Comparison of ENCODE assay signal across 20 cellular contexts in genomic region chr7:32221756-32222155, GRCh38.
DNase-seq lines count a peak whose midpoint lies in the region; ATAC-seq and TF ChIP-seq lines count a peak whose summit lies in the region.
"Had no signal": no experiment of that assay in that cellular context is flagged by ENCODE, and none has a peak within 500 bp of the region (broad histone marks: within the 10 kb centered on the region; RNA-seq: fewer than 3 reads in every experiment).

No MANE protein-coding gene starts in this region.

- no peaks in the 10 kb centered on the region for H3K4me1 Mint-ChIP-seq in activated CD4-positive, alpha-beta T cell treated with anti-CD3 and anti-CD28 coated beads, Interleukin-2, amount 10 ng/mL, durations not matched to agents 24 days and 14 days
- no peaks in the 10 kb centered on the region for H3K4me1 Mint-ChIP-seq in type B pancreatic cell (ENCODE audit: unreplicated experiment)
- H3K4me1 Mint-ChIP-seq: IgD-negative memory B cell, T-cell had no signal

- no peak for ATAC-seq in HG02571 (IDR thresholded peaks at IDR 0.05; ENCODE audit: unreplicated experiment)

- peak; percentile 55 for DNase-seq in DMS 273 (lab: John Stamatoyannopoulos, UW; ENCODE audit: unreplicated experiment)
- DNase-seq in DMS 273 treated with DMSO at 0.1 percent for 48 hours (lab: John Stamatoyannopoulos, UW), result no peak
- peak; percentile 29 for DNase-seq in activated CD4-positive, alpha-beta T cell treated with anti-CD3 and anti-CD28 coated beads, Interleukin-2, amount 10 ng/mL, durations not matched to agents 24 days and 14 days
- DNase-seq in activated CD4-positive, alpha-beta T cell treated with anti-CD3 and anti-CD28 coated beads, Interleukin-2, amount 50 U/mL, for 4 hours, result no peak
- peak; percentile 14 for DNase-seq in ecto neural progenitor cell (ENCODE audit: low spot score)
- DNase-seq in type B pancreatic cell (ENCODE audit: extremely low spot score, unreplicated experiment), result peak; percentile 7
- DNase-seq in stomach, result no peak
- DNase-seq: GF-D8, HCEC 1CT, NCI-H1092, NCI-H1417 treated with DMSO at 0.1 percent for 48 hours, NCI-H187 treated with DMSO at 0.1 percent for 48 hours, NCI-H524 treated with DMSO at 0.1 percent for 48 hours, NCI-H774, SHP77, T-cell had no signal

- TF ChIP-seq POLR2A in stomach (IDR thresholded peaks at IDR 0.05), result no peak

- H3K4me3 ChIP-seq in stomach, result no peak overlapping the region

- no peak overlapping the region for H3K4me3 Mint-ChIP-seq in activated CD4-positive, alpha-beta T cell treated with anti-CD3 and anti-CD28 coated beads, Interleukin-2, amount 10 ng/mL, durations not matched to agents 24 days and 14 days
- H3K4me3 Mint-ChIP-seq in type B pancreatic cell, result no peak overlapping the region
- H3K4me3 Mint-ChIP-seq: IgD-negative memory B cell, T-cell had no signal

- no peak for TF ChIP-seq EP300 in stomach (IDR thresholded peaks at IDR 0.05)

- no peaks in the 10 kb centered on the region for H3K4me1 ChIP-seq in stomach

- intact Hi-C loops in activated CD4-positive, alpha-beta T cell treated with anti-CD3 and anti-CD28 coated beads, Interleukin-2, amount 10 ng/mL, durations not matched to agents 24 days and 14 days (cut with micrococcal nuclease), result no loop called here
- intact Hi-C loops in stomach (cut with DNase I; ENCODE audit: low total_unique reads), result no loop called here

- TF ChIP-seq CTCF in type B pancreatic cell (conservative IDR thresholded peaks at IDR 0.05) (no peak), stomach (IDR thresholded peaks at IDR 0.05) (no peak)

- no peaks in the 10 kb centered on the region for H3K27me3 ChIP-seq in stomach

- H3K27ac ChIP-seq in stomach, result no peak overlapping the region
- H3K27ac ChIP-seq: 22Rv1, RWPE1 had no signal

- no peaks in the 10 kb centered on the region for H3K36me3 Mint-ChIP-seq in activated CD4-positive, alpha-beta T cell treated with anti-CD3 and anti-CD28 coated beads, Interleukin-2, amount 10 ng/mL, durations not matched to agents 24 days and 14 days (ENCODE audit: low read depth)
- no peaks in the 10 kb centered on the region for H3K36me3 Mint-ChIP-seq in type B pancreatic cell
- H3K36me3 Mint-ChIP-seq: IgD-negative memory B cell, T-cell had no signal

- no peaks in the 10 kb centered on the region for H3K27me3 Mint-ChIP-seq in activated CD4-positive, alpha-beta T cell treated with anti-CD3 and anti-CD28 coated beads, Interleukin-2, amount 10 ng/mL, durations not matched to agents 24 days and 14 days
- H3K27me3 Mint-ChIP-seq in type B pancreatic cell, result peaks cover 55% of the 10 kb centered on the region
- H3K27me3 Mint-ChIP-seq: IgD-negative memory B cell had no signal

- no peaks in the 10 kb centered on the region for H3K9me3 ChIP-seq in stomach

- no peaks in the 10 kb centered on the region for H3K36me3 ChIP-seq in stomach

- no peaks in the 10 kb centered on the region for H3K9me3 Mint-ChIP-seq in activated CD4-positive, alpha-beta T cell treated with anti-CD3 and anti-CD28 coated beads, Interleukin-2, amount 10 ng/mL, durations not matched to agents 24 days and 14 days
- no peaks in the 10 kb centered on the region for H3K9me3 Mint-ChIP-seq in type B pancreatic cell
- H3K9me3 Mint-ChIP-seq: T-cell had no signal

- H3K27ac Mint-ChIP-seq in activated CD4-positive, alpha-beta T cell treated with anti-CD3 and anti-CD28 coated beads, Interleukin-2, amount 10 ng/mL, durations not matched to agents 24 days and 14 days, result no peak overlapping the region
- H3K27ac Mint-ChIP-seq in type B pancreatic cell, result no peak overlapping the region
- H3K27ac Mint-ChIP-seq: IgD-negative memory B cell, T-cell had no signal

- WGBS in stomach, 5 donors, result 74 to 80% (median 80%) methylated on average over 2 of the region's 2 CpGs

Comparison
In these comparisons a context has a peak if more than half of its experiments do, and no peak if none do; other contexts are left out.
1. DNase-seq: peak in DMS 273 (single experiment), activated CD4-positive, alpha-beta T cell treated with anti-CD3 and anti-CD28 coated beads, Interleukin-2, amount 10 ng/mL, durations not matched to agents 24 days and 14 days (single experiment), ecto neural progenitor cell (single experiment) and type B pancreatic cell (single experiment); none in DMS 273 treated with DMSO at 0.1 percent for 48 hours (single experiment), activated CD4-positive, alpha-beta T cell treated with anti-CD3 and anti-CD28 coated beads, Interleukin-2, amount 50 U/mL, for 4 hours (0 of 2) and stomach (single experiment).